In the genomic region with DNA sequence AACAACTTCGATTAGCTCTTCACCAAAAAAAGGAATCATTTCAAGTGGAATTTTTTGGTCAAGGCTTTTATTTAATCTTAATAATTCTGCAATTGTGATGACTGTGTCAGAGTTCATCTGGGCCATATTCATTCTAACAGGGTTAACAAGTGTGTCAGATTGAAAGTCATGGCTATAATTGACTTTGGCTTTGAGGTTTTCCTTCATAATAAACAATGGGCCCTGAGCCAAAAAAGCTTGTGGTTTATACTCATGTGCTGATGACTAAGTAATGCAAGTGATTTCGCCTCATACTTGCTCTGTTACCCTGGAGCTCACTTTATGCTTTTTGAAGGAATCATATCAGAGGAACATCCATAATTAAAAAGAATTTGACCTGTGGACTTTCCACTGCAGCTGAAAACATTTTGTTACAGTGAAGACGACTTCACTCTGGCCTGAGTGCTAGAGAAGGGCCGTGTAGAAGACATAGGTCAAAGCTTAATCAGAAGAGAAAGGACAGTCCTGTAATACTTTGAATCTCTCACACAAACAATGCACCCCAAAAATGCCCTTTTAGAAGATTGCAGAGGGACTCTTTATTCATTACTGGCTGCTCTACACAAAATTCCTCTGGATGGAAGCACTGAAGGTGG, we compare ENCODE assay signal across 9 cellular contexts.
DNase-seq lines count a peak whose midpoint lies in the region; ATAC-seq and TF ChIP-seq lines count a peak whose summit lies in the region.
"Had no signal": no experiment of that assay in that cellular context is flagged by ENCODE, and none has a peak within 500 bp of the region (broad histone marks: within the 10 kb centered on the region; RNA-seq: fewer than 3 reads in every experiment).

No MANE protein-coding gene starts in this region.

- H3K4me3 Mint-ChIP-seq in activated T-cell treated with anti-CD3 and anti-CD28 coated beads, Interleukin-2, amount 50 U/mL, for 24 hours = no peak overlapping the region

- intact Hi-C loops in vagina (cut with DNase I) = no loop called here

- peaks cover 65% of the 10 kb centered on the region for H3K36me3 Mint-ChIP-seq in activated T-cell treated with anti-CD3 and anti-CD28 coated beads, Interleukin-2, amount 50 U/mL, for 24 hours (ENCODE audit: low read depth)

- peak; percentile 82 for ATAC-seq in HG02642 (IDR thresholded peaks at IDR 0.05; ENCODE audit: poor library complexity, unreplicated experiment)
- ATAC-seq: body of pancreas had no signal

- peaks cover 27% of the 10 kb centered on the region for H3K4me1 Mint-ChIP-seq in activated T-cell treated with anti-CD3 and anti-CD28 coated beads, Interleukin-2, amount 50 U/mL, for 24 hours (ENCODE audit: low read depth)

- peak overlapping the region; percentile 46 for H3K27ac Mint-ChIP-seq in activated T-cell treated with anti-CD3 and anti-CD28 coated beads, Interleukin-2, amount 50 U/mL, for 24 hours

- H3K27me3 ChIP-seq in vagina = no peaks in the 10 kb centered on the region
- H3K27me3 ChIP-seq: body of pancreas had no signal

- H3K9me3 ChIP-seq in vagina = no peaks in the 10 kb centered on the region
- H3K9me3 ChIP-seq: body of pancreas had no signal

- H3K36me3 ChIP-seq in vagina = no peaks in the 10 kb centered on the region

- no peaks in the 10 kb centered on the region for H3K27me3 Mint-ChIP-seq in activated T-cell treated with anti-CD3 and anti-CD28 coated beads, Interleukin-2, amount 50 U/mL, for 24 hours

- H3K4me3 ChIP-seq in vagina = no peak overlapping the region
- H3K4me3 ChIP-seq: body of pancreas had no signal

- no peak for TF ChIP-seq POLR2A in vagina (IDR thresholded peaks at IDR 0.05)

- peaks cover 35% of the 10 kb centered on the region for H3K4me1 ChIP-seq in vagina

- no peak for DNase-seq in activated T-cell treated with anti-CD3 and anti-CD28 coated beads, Interleukin-2, amount 50 U/mL, for 24 hours
- no peak for DNase-seq in activated T-cell treated with anti-CD3 and anti-CD28 coated beads, Interleukin-2, amount 50 U/mL, for 48 hours
- DNase-seq in NCI-H1105 treated with DMSO at 0.1 percent for 48 hours (lab: John Stamatoyannopoulos, UW) = peak; percentile 61
- DNase-seq in amniotic stem cell (lab: John Stamatoyannopoulos, UW) = peak; percentile 73
- peak; percentile 10 for DNase-seq in midbrain (lab: John Stamatoyannopoulos, UW)
- DNase-seq in vagina (ENCODE audit: extremely low spot score in 2 of 2) = no peak
- DNase-seq in globus pallidus (ENCODE audit: low spot score) = no peak

- TF ChIP-seq CTCF in vagina (IDR thresholded peaks at IDR 0.05) = no peak

- H3K9me3 Mint-ChIP-seq in activated T-cell treated with anti-CD3 and anti-CD28 coated beads, Interleukin-2, amount 50 U/mL, for 24 hours = peaks cover 5% of the 10 kb centered on the region

- no peak overlapping the region for H3K27ac ChIP-seq in vagina

Comparison
In these comparisons a context has a peak if more than half of its experiments do, and no peak if none do; other contexts are left out.
1. DNase-seq: peak in NCI-H1105 treated with DMSO at 0.1 percent for 48 hours (single experiment), amniotic stem cell (single experiment) and midbrain (single experiment); none in activated T-cell treated with anti-CD3 and anti-CD28 coated beads, Interleukin-2, amount 50 U/mL, for 24 hours (single experiment), activated T-cell treated with anti-CD3 and anti-CD28 coated beads, Interleukin-2, amount 50 U/mL, for 48 hours (0 of 2), vagina (0 of 2) and globus pallidus (single experiment).